13 cellular contexts compared by ENCODE assay signal in genomic region chr4:106676173-106676921, GRCh38.
DNase-seq lines count a peak whose midpoint lies in the region; ATAC-seq and TF ChIP-seq lines count a peak whose summit lies in the region.
"Had no signal": no experiment of that assay in that cellular context is flagged by ENCODE, and none has a peak within 500 bp of the region (broad histone marks: within the 10 kb centered on the region; RNA-seq: fewer than 3 reads in every experiment).

No MANE protein-coding gene starts in this region.

- TF ChIP-seq CTCF in fibroblast of pulmonary artery (IDR thresholded peaks at IDR 0.05; ENCODE audit: low read length, missing control alignments), result no peak

- no peak for ATAC-seq in activated CD4-positive, CD25-positive, alpha-beta regulatory T cell treated with anti-CD3 and anti-CD28 coated beads, Interleukin-2, amount 50 U/mL, for 24 hours
- no peak for ATAC-seq in GM21786 (IDR thresholded peaks at IDR 0.05; ENCODE audit: unreplicated experiment)
- ATAC-seq: activated naive CD4-positive, alpha-beta T cell treated with anti-CD3 and anti-CD28 coated beads, Interleukin-2, amount 50 U/mL, for 72 hours had no signal

- no peak overlapping the region for H3K4me3 ChIP-seq in fibroblast of pulmonary artery (replicated peaks; ENCODE audit: low read depth, low read length)
- H3K4me3 ChIP-seq: skin epidermis had no signal

- DNase-seq in HCEC 1CT (peak; percentile 79), RPMI7951 (ENCODE audit: low read depth) (peak; percentile 7), fibroblast of pulmonary artery (ENCODE audit: low read depth) (peak; percentile 65), stromal cell of bone marrow (ENCODE audit: low read depth) (peak; percentile 31), NCI-H1417 (lab: John Stamatoyannopoulos, UW) (no peak)
- DNase-seq in stimulated activated CD4-positive, alpha-beta T cell treated with anti-CD3 and anti-CD28 coated beads, Interleukin-15, amount 100 ng/mL, for 24 hours, result no peak
- DNase-seq: Caco-2, cerebellar nuclear complex, NCI-H2171 treated with DMSO at 0.1 percent for 48 hours had no signal

Comparison
In these comparisons a context has a peak if more than half of its experiments do, and no peak if none do; other contexts are left out.
1. DNase-seq: peak in HCEC 1CT (single experiment), RPMI7951 (single experiment), fibroblast of pulmonary artery (single experiment) and stromal cell of bone marrow (single experiment); none in stimulated activated CD4-positive, alpha-beta T cell treated with anti-CD3 and anti-CD28 coated beads, Interleukin-15, amount 100 ng/mL, for 24 hours (single experiment) and NCI-H1417 (0 of 3).